Comparison of ENCODE assay signal across 2 cellular contexts in the genomic region with DNA sequence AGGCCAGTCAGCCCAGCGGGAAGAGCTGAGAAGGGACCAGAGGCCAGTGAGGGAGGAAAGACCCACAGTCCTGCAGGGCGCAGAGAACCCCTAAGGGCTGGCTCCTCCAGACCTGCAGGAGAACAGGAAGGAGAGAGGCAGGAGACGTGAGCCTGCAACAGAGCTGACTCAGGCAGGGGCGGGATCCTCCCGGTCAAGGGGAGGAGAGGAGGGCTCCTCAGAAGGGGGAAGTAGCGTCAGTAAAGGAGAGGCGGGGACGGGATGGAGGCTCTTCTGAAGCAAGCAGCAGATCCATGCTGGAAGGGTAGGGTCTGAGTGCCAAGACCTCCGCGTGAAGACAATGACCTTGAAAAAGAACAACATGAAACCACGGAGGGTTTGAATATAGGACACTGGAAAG.
TF ChIP-seq lines count a peak whose summit lies in the region.

No MANE protein-coding gene starts in this region.

TF ChIP-seq in IMR-90, 13 proteins besides CTCF, POLR2A, EP300 and RAD21 (continued from another document):
- no peak for TF ChIP-seq MXI1 (IDR thresholded peaks at IDR 0.05; ENCODE audit: borderline replicate concordance, low read depth, low read length)
- no peak for TF ChIP-seq CEBPB (IDR thresholded peaks at IDR 0.05; ENCODE audit: low read depth, low read length)
- no peak for TF ChIP-seq FOS (IDR thresholded peaks at IDR 0.05; ENCODE audit: low read depth, low read length)
- TF ChIP-seq, protein P1, sequence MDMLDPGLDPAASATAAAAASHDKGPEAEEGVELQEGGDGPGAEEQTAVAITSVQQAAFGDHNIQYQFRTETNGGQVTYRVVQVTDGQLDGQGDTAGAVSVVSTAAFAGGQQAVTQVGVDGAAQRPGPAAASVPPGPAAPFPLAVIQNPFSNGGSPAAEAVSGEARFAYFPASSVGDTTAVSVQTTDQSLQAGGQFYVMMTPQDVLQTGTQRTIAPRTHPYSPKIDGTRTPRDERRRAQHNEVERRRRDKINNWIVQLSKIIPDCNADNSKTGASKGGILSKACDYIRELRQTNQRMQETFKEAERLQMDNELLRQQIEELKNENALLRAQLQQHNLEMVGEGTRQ (IDR thresholded peaks at IDR 0.05; ENCODE audit: low read depth, low read length): no peak

TF ChIP-seq in WTC11, 78 proteins besides CTCF, POLR2A, EP300 and RAD21 (continued from another document):
- TF ChIP-seq MXD4 (CRISPR knock-in tag; IDR thresholded peaks at IDR 0.05; ENCODE audit: borderline replicate concordance) (no peak), KAT7 (CRISPR knock-in tag; IDR thresholded peaks at IDR 0.05; ENCODE audit: borderline replicate concordance) (no peak), JAZF1 (CRISPR knock-in tag; IDR thresholded peaks at IDR 0.05) (no peak), ZNF281 (CRISPR knock-in tag; IDR thresholded peaks at IDR 0.05) (no peak), ZNF121 (CRISPR knock-in tag; IDR thresholded peaks at IDR 0.05) (no peak)
TF ChIP-seq in WTC11: peak in this region for 0.
